8 cellular contexts compared by ENCODE assay signal in genomic region chr5:36073595-36074216, GRCh38. TPM values are rescaled to one million over a fixed set of nuclear protein-coding genes. Genes with fewer than 3 reads are reported as not detected.
DNase-seq lines count a peak whose midpoint lies in the region; ATAC-seq and TF ChIP-seq lines count a peak whose summit lies in the region.

No MANE protein-coding gene starts in this region.

- H3K9me3 ChIP-seq in gastroesophageal sphincter: no peaks in the 10 kb centered on the region

- no peak overlapping the region for H3K27ac ChIP-seq in gastroesophageal sphincter

- no peak overlapping the region for H3K4me3 Mint-ChIP-seq in central memory CD8-positive, alpha-beta T cell

- H3K36me3 ChIP-seq in gastroesophageal sphincter: no peaks in the 10 kb centered on the region

- H3K27me3 Mint-ChIP-seq in central memory CD8-positive, alpha-beta T cell: peaks cover 39% of the 10 kb centered on the region

- H3K4me1 ChIP-seq in gastroesophageal sphincter: no peaks in the 10 kb centered on the region

- 55% methylated on average over 3 of the region's 3 CpGs; no CpG with 5 or more reads in 1 of the 2 donors for WGBS in gastroesophageal sphincter (ENCODE audit: low coverage in 1 of 2), 2 donors

- peaks cover 9% of the 10 kb centered on the region for H3K4me1 Mint-ChIP-seq in central memory CD8-positive, alpha-beta T cell

- no peaks in the 10 kb centered on the region for H3K36me3 Mint-ChIP-seq in central memory CD8-positive, alpha-beta T cell (ENCODE audit: insufficient read depth)

- no peak for TF ChIP-seq POLR2A in gastroesophageal sphincter (IDR thresholded peaks at IDR 0.05)

- H3K27me3 ChIP-seq in gastroesophageal sphincter: peaks cover 14% of the 10 kb centered on the region

- no peak overlapping the region for H3K27ac Mint-ChIP-seq in central memory CD8-positive, alpha-beta T cell (ENCODE audit: low read depth)

- TF ChIP-seq EP300 in gastroesophageal sphincter (IDR thresholded peaks at IDR 0.05): no peak

- H3K4me3 ChIP-seq in AG09309 (ENCODE audit: control insufficient read depth, low read depth, low read length) (no peak overlapping the region), gastroesophageal sphincter (no peak overlapping the region)

- DNase-seq in AG09309 (ENCODE audit: low read depth): no peak
- peak; percentile 49 to 64 for DNase-seq in NCI-H1930 (lab: John Stamatoyannopoulos, UW)
- DNase-seq in central memory CD8-positive, alpha-beta T cell (ENCODE audit: low spot score in 2 of 2): no peak
- no peak for DNase-seq in OCI-M2 (lab: John Stamatoyannopoulos, UW; ENCODE audit: unreplicated experiment)
- no peak for DNase-seq in NCI-H1048 (lab: John Stamatoyannopoulos, UW)

- no peaks in the 10 kb centered on the region for H3K9me3 Mint-ChIP-seq in central memory CD8-positive, alpha-beta T cell

- peak; percentile 17 for TF ChIP-seq CTCF in AG09309 (IDR thresholded peaks at IDR 0.05; ENCODE audit: control insufficient read depth, insufficient read depth, low read depth, low read length, missing control alignments)
- TF ChIP-seq CTCF in gastroesophageal sphincter (IDR thresholded peaks at IDR 0.05): no peak

- ATAC-seq in GM18519 (IDR thresholded peaks at IDR 0.05; ENCODE audit: low FRiP score, unreplicated experiment) (peak; percentile 86), HG02870 (IDR thresholded peaks at IDR 0.05; ENCODE audit: unreplicated experiment) (peak; percentile 54), gastroesophageal sphincter (no peak)
- peak; percentile 68 for ATAC-seq in central memory CD8-positive, alpha-beta T cell (replicated peaks; ENCODE audit: extremely low read depth, poor library complexity, severe bottlenecking)

RNA-seq across cellular contexts. Expression of gene UGT3A2, which starts 7.0 kb away (rescaled TPM):
- not detected for total RNA-seq in gastroesophageal sphincter

Comparison
In these comparisons a context has a peak if more than half of its experiments do, and no peak if none do; other contexts are left out.
1. DNase-seq: peak in NCI-H1930 (2 of 2); none in AG09309 (single experiment), central memory CD8-positive, alpha-beta T cell (0 of 2), OCI-M2 (single experiment) and NCI-H1048 (single experiment).